Comparison of ENCODE assay signal across 8 cellular contexts in genomic region chr13:27374650-27375049, GRCh38. TPM values are rescaled to one million over a fixed set of nuclear protein-coding genes. Genes with fewer than 3 reads are reported as not detected.
DNase-seq lines count a peak whose midpoint lies in the region; ATAC-seq and TF ChIP-seq lines count a peak whose summit lies in the region.

No MANE protein-coding gene starts in this region.

- H3K27me3 ChIP-seq in GM06990 (replicated peaks; ENCODE audit: control insufficient read depth, insufficient read depth, low read length), result no peaks in the 10 kb centered on the region

- H3K4me3 ChIP-seq in GM06990 (replicated peaks; ENCODE audit: low read depth, low read length), result no peak overlapping the region

- DNase-seq in GM06990 (ENCODE audit: extremely low read depth, insufficient read length), result no peak
- DNase-seq in NCI-H526 treated with DMSO at 0.1 percent for 48 hours (lab: John Stamatoyannopoulos, UW), result peak; percentile 81
- DNase-seq in activated CD4-positive, alpha-beta T cell treated with anti-CD3 and anti-CD28 coated beads, Interleukin-2, amount 50 U/mL, for 48 hours, result peak; percentile 57 to 65
- peak; percentile 28 for DNase-seq in effector CD4-positive, alpha-beta T cell
- DNase-seq in lung microvascular endothelial cell (ENCODE audit: low read depth in 2 of 2), result peak; percentile 74 to 83
- DNase-seq in stimulated activated effector memory CD8-positive, alpha-beta T cell treated with anti-CD3 and anti-CD28 coated beads, Interleukin-12 subunit alpha, Interleukin-12 subunit beta, amount 100 ng/mL, for 72 hours (ENCODE audit: low spot score in 2 of 2), result peak; percentile 30 to 64

- no peak overlapping the region for H3K4me3 Mint-ChIP-seq in stimulated activated effector memory CD8-positive, alpha-beta T cell treated with anti-CD3 and anti-CD28 coated beads, Interleukin-12 subunit alpha, Interleukin-12 subunit beta, amount 100 ng/mL, for 72 hours

- H3K36me3 Mint-ChIP-seq in stimulated activated effector memory CD8-positive, alpha-beta T cell treated with anti-CD3 and anti-CD28 coated beads, Interleukin-12 subunit alpha, Interleukin-12 subunit beta, amount 100 ng/mL, for 72 hours, result no peaks in the 10 kb centered on the region

- peak; percentile 77 for TF ChIP-seq CTCF in GM06990 (IDR thresholded peaks at IDR 0.05; ENCODE audit: insufficient read depth, low read length, poor library complexity, severe bottlenecking)

- peaks cover 12% of the 10 kb centered on the region for H3K4me1 Mint-ChIP-seq in stimulated activated effector memory CD8-positive, alpha-beta T cell treated with anti-CD3 and anti-CD28 coated beads, Interleukin-12 subunit alpha, Interleukin-12 subunit beta, amount 100 ng/mL, for 72 hours

- H3K9me3 Mint-ChIP-seq in stimulated activated effector memory CD8-positive, alpha-beta T cell treated with anti-CD3 and anti-CD28 coated beads, Interleukin-12 subunit alpha, Interleukin-12 subunit beta, amount 100 ng/mL, for 72 hours, result no peaks in the 10 kb centered on the region

- ATAC-seq in HG03159 (IDR thresholded peaks at IDR 0.05; ENCODE audit: unreplicated experiment) (peak; percentile 58), GM21737 (IDR thresholded peaks at IDR 0.05; ENCODE audit: unreplicated experiment) (no peak)
- ATAC-seq in stimulated activated effector memory CD8-positive, alpha-beta T cell treated with anti-CD3 and anti-CD28 coated beads, Interleukin-12 subunit alpha, Interleukin-12 subunit beta, amount 100 ng/mL, for 72 hours, result peak; percentile 91

- H3K36me3 ChIP-seq in GM06990 (ENCODE audit: control insufficient read depth, insufficient read depth, low read length), result no peaks in the 10 kb centered on the region

- no peak overlapping the region for H3K27ac Mint-ChIP-seq in stimulated activated effector memory CD8-positive, alpha-beta T cell treated with anti-CD3 and anti-CD28 coated beads, Interleukin-12 subunit alpha, Interleukin-12 subunit beta, amount 100 ng/mL, for 72 hours

RNA-seq across cellular contexts. Expression of gene GTF3A, which starts 49.8 kb away (rescaled TPM):
- 87.8 and 119 TPM in 2 replicates for total RNA-seq in lung microvascular endothelial cell
